ENCODE assay signal across 9 cellular contexts in the genomic region with DNA sequence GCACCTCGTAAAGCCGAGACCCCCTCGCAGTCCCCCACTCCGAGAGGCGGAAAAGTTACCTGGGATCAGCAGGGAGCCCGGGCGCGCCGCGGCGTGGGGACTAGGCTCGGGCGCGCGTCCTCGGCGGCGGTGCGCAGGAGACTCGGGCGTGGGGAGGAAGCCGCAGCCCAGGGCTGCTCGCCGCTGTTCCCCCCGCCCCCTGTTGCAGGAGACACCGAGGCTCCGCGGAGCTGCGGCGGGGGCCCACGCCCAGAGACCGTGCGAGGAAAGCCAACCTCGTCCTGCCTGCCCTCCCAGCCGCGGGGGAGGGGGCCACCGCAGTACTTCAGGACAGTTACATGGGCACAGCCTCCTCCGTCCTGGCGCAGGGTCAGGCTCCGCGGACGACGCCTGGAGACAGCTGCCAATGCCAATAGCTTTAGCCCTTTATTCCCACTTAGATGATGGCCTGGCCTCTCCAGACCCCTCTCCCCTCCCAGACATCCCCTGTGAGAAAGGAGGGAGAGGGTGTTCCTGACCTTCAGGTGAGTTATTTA. TPM values are rescaled to one million over a fixed set of nuclear protein-coding genes. Genes with fewer than 3 reads are reported as not detected.
DNase-seq lines count a peak whose midpoint lies in the region; ATAC-seq and TF ChIP-seq lines count a peak whose summit lies in the region.
"Had no signal": no experiment of that assay in that cellular context is flagged by ENCODE, and none has a peak within 500 bp of the region (broad histone marks: within the 10 kb centered on the region; RNA-seq: fewer than 3 reads in every experiment).

Gene EPB41L3 (minus strand): TSS at position 144 of the 536 bp plus-strand sequence. CDS start 54,814 bp downstream, outside the sequence.

- H4K20me1 ChIP-seq in neural cell (ENCODE audit: insufficient read depth) = no peaks in the 10 kb centered on the region

- TF ChIP-seq POLR2A in gastroesophageal sphincter (IDR thresholded peaks at IDR 0.05) = peak; percentile 36 to 58

- H3F3A ChIP-seq in neural cell (ENCODE audit: insufficient read depth, low read length, poor library complexity, severe bottlenecking) = no peaks in the 10 kb centered on the region

- H2AFZ ChIP-seq in neural cell (ENCODE audit: low read depth, low read length) = no peak within 1 kb of the TSS

- H3K27me3 Mint-ChIP-seq in activated CD8-positive, alpha-beta memory T cell treated with anti-CD3 and anti-CD28 coated beads, Interleukin-2, amount 10 ng/mL, durations not matched to agents 7 days and 5 days = peaks cover 58% of the 10 kb centered on the region

- H3K36me3 ChIP-seq in HEK293 (ENCODE audit: control insufficient read depth in 2 of 2, insufficient read depth in 1 of 2, low read length in 2 of 2) (no peaks in the 10 kb centered on the region), gastroesophageal sphincter (no peaks in the 10 kb centered on the region), neural cell (ENCODE audit: insufficient read depth, low read length) (no peaks in the 10 kb centered on the region)
- H3K36me3 ChIP-seq: neutrophil had no signal

- peak within 1 kb of the TSS; percentile 52 for H3K4me2 ChIP-seq in neural cell (ENCODE audit: low read length)

- H3K27me3 ChIP-seq in gastroesophageal sphincter (peaks cover 44% of the 10 kb centered on the region), neural cell (ENCODE audit: insufficient read depth, low read depth, low read length) (peaks cover 31% of the 10 kb centered on the region)

- no peaks in the 10 kb centered on the region for H3K9me2 ChIP-seq in neural cell (ENCODE audit: insufficient read depth, low read length)

- WGBS in gastroesophageal sphincter (ENCODE audit: low coverage in 1 of 2), 2 donors = no CpG with 5 or more reads among the region's 43 CpGs

- DNase-seq in activated CD8-positive, alpha-beta memory T cell treated with anti-CD3 and anti-CD28 coated beads, Interleukin-2, amount 10 ng/mL, durations not matched to agents 7 days and 5 days = no peak
- DNase-seq in 8988T (no peak), SW480 (ENCODE audit: low spot score) (no peak)

- H3K9ac ChIP-seq in neural cell (ENCODE audit: low read length) = peak within 1 kb of the TSS; percentile 56

- CTCF ChIA-PET in HEK293 (lab: Yijun Ruan, JAX) = interaction anchor here (0.7 to 1.4 kb wide), 6 partner anchors 18 to 87 kb away, joined by 3 to 4 read pairs (median 3); no protein-coding TSS in a partner anchor
- CTCF ChIA-PET in activated CD8-positive, alpha-beta memory T cell treated with anti-CD3 and anti-CD28 coated beads, Interleukin-2, amount 10 ng/mL, durations not matched to agents 7 days and 5 days (lab: Charles Lee) = no interaction called here

- H3K4me1 Mint-ChIP-seq in activated CD8-positive, alpha-beta memory T cell treated with anti-CD3 and anti-CD28 coated beads, Interleukin-2, amount 10 ng/mL, durations not matched to agents 7 days and 5 days = no peaks in the 10 kb centered on the region

- peak within 1 kb of the TSS; percentile 87 for H3K4me3 ChIP-seq in HEK293 (ENCODE audit: low read depth, low read length)
- peak within 1 kb of the TSS; percentile 75 for H3K4me3 ChIP-seq in WI38 (ENCODE audit: low read depth, low read length)
- peak within 1 kb of the TSS; percentile 33 to 69 for H3K4me3 ChIP-seq in gastroesophageal sphincter
- H3K4me3 ChIP-seq in neural cell (ENCODE audit: low read length) = peak within 1 kb of the TSS; percentile 85

- H3K9me3 ChIP-seq in HEK293 (ENCODE audit: control insufficient read depth, insufficient read depth, low read depth, low read length) (no peaks in the 10 kb centered on the region), gastroesophageal sphincter (no peaks in the 10 kb centered on the region), neural cell (ENCODE audit: low read length) (no peaks in the 10 kb centered on the region)
- H3K9me3 ChIP-seq: neutrophil had no signal

- H3K9me3 Mint-ChIP-seq in activated CD8-positive, alpha-beta memory T cell treated with anti-CD3 and anti-CD28 coated beads, Interleukin-2, amount 10 ng/mL, durations not matched to agents 7 days and 5 days (ENCODE audit: low read depth) = no peaks in the 10 kb centered on the region

- H3K27ac ChIP-seq in HEK293 (ENCODE audit: extremely low read depth, low read depth, low read length) = peak within 1 kb of the TSS; percentile 97
- H3K27ac ChIP-seq in gastroesophageal sphincter = peak within 1 kb of the TSS in 3 of 4 donors; percentile 78 to 85 (median 83)
- H3K27ac ChIP-seq in neural cell (ENCODE audit: low read length) = no peak within 1 kb of the TSS
- H3K27ac ChIP-seq: neutrophil had no signal

- H3K4me1 ChIP-seq in HEK293 (ENCODE audit: control insufficient read depth, insufficient read depth, low read length) (peaks cover 18% of the 10 kb centered on the region), gastroesophageal sphincter (peaks cover 0 to 26% (median 0%) of the 10 kb centered on the region in 3 donors)

- TF ChIP-seq EP300 in gastroesophageal sphincter (IDR thresholded peaks at IDR 0.05) = no peak
- no peak for TF ChIP-seq EP300 in neural cell (conservative IDR thresholded peaks at IDR 0.05; ENCODE audit: poor library complexity, severe bottlenecking)

- ATAC-seq in gastroesophageal sphincter (peak; percentile 84), GM19452 (IDR thresholded peaks at IDR 0.05; ENCODE audit: unreplicated experiment) (no peak)
- no peak for ATAC-seq in activated CD8-positive, alpha-beta memory T cell treated with anti-CD3 and anti-CD28 coated beads, Interleukin-2, amount 10 ng/mL, durations not matched to agents 7 days and 5 days

- H3K79me2 ChIP-seq in neural cell (replicated peaks; ENCODE audit: insufficient read depth, low read length) = no peaks in the 10 kb centered on the region

- POLR2A ChIA-PET in HEK293 (lab: Yijun Ruan, JAX) = interaction anchor here (0.7 to 1.5 kb wide), 6 partner anchors 24 to 351 kb away, joined by 3 to 6 read pairs (median 3); no protein-coding TSS in a partner anchor

- no peak for TF ChIP-seq RAD21 in neural cell (conservative IDR thresholded peaks at IDR 0.05)

- no peaks in the 10 kb centered on the region for H3K36me3 Mint-ChIP-seq in activated CD8-positive, alpha-beta memory T cell treated with anti-CD3 and anti-CD28 coated beads, Interleukin-2, amount 10 ng/mL, durations not matched to agents 7 days and 5 days

- no peak within 1 kb of the TSS for H3K27ac Mint-ChIP-seq in activated CD8-positive, alpha-beta memory T cell treated with anti-CD3 and anti-CD28 coated beads, Interleukin-2, amount 10 ng/mL, durations not matched to agents 7 days and 5 days

- TF ChIP-seq CTCF in HEK293 (tag by site-specific recombination; IDR thresholded peaks at IDR 0.05) = no peak
- no peak for TF ChIP-seq CTCF in WI38 (IDR thresholded peaks at IDR 0.05; ENCODE audit: low read depth, low read length)
- no peak for TF ChIP-seq CTCF in gastroesophageal sphincter (IDR thresholded peaks at IDR 0.05)
- TF ChIP-seq CTCF in neural cell (IDR thresholded peaks at IDR 0.05; ENCODE audit: poor library complexity, severe bottlenecking) = no peak

- H3K4me3 Mint-ChIP-seq in activated CD8-positive, alpha-beta memory T cell treated with anti-CD3 and anti-CD28 coated beads, Interleukin-2, amount 10 ng/mL, durations not matched to agents 7 days and 5 days = no peak within 1 kb of the TSS

TF ChIP-seq in HEK293, 187 proteins besides CTCF, POLR2A, EP300 and RAD21 (continues in another document):
- TF ChIP-seq, protein P1, sequence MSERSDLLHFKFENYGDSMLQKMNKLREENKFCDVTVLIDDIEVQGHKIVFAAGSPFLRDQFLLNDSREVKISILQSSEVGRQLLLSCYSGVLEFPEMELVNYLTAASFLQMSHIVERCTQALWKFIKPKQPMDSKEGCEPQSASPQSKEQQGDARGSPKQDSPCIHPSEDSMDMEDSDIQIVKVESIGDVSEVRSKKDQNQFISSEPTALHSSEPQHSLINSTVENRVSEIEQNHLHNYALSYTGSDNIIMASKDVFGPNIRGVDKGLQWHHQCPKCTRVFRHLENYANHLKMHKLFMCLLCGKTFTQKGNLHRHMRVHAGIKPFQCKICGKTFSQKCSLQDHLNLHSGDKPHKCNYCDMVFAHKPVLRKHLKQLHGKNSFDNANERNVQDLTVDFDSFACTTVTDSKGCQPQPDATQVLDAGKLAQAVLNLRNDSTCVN (tag by site-specific recombination; optimal IDR thresholded peaks at IDR 0.05) = peak; percentile 85
- peak; percentile 37; the same call in 1 of the 2 replicates for TF ChIP-seq SP3 (tag by site-specific recombination; IDR thresholded peaks at IDR 0.05)
- no peak for TF ChIP-seq WT1 (tag by site-specific recombination; IDR thresholded peaks at IDR 0.05)
- peak; percentile 48 for TF ChIP-seq KLF1 (tag by site-specific recombination; IDR thresholded peaks at IDR 0.05)
- no peak for TF ChIP-seq TCF7L2 (IDR thresholded peaks at IDR 0.05; ENCODE audit: borderline replicate concordance, low read depth, low read length)
- no peak for TF ChIP-seq BCL11A (tag by site-specific recombination; IDR thresholded peaks at IDR 0.05; ENCODE audit: low read depth)
- TF ChIP-seq ZNF768 (tag by site-specific recombination; IDR thresholded peaks at IDR 0.05) = no peak
- no peak for TF ChIP-seq ZNF37A (tag by site-specific recombination; IDR thresholded peaks at IDR 0.05)

TF ChIP-seq in neural cell, 6 proteins besides CTCF, POLR2A, EP300 and RAD21 (continues in another document):
- TF ChIP-seq TAF1 (IDR thresholded peaks at IDR 0.05; ENCODE audit: low read depth) = no peak

RNA-seq across cellular contexts. Expression of gene EPB41L3, which starts in this region (rescaled TPM):
- total RNA-seq in gastroesophageal sphincter = 10 to 100 TPM; 27.4 to 66.6 (median 43.4) TPM
- 19.0 and 19.6 TPM in 2 replicates for polyA plus RNA-seq in neural cell
- 28.0 and 31.0 TPM in 2 replicates for polyA minus RNA-seq in neural cell
- total RNA-seq in activated CD8-positive, alpha-beta memory T cell treated with anti-CD3 and anti-CD28 coated beads, Interleukin-2, amount 10 ng/mL, durations not matched to agents 7 days and 5 days = under 1 TPM in 1 of 2 experiments, not detected in 1; 0.45 TPM

Comparison
In these comparisons a context has a peak if more than half of its experiments do, and no peak if none do; other contexts are left out.
1. RNA of gene EPB41L3 (total RNA-seq): 27.4 to 66.6 TPM in gastroesophageal sphincter; 0.45 TPM in activated CD8-positive, alpha-beta memory T cell treated with anti-CD3 and anti-CD28 coated beads, Interleukin-2, amount 10 ng/mL, durations not matched to agents 7 days and 5 days; every median in the first group is over 10 times any median in the second.
2. Peak in every context shown above with its lines, with median percentiles within 50 percentile points of each other: H3K4me3 ChIP-seq.